8 cellular contexts compared by ENCODE assay signal in genomic region chr21:36059823-36060158, GRCh38. TPM values are rescaled to one million over a fixed set of nuclear protein-coding genes. Genes with fewer than 3 reads are reported as not detected.
DNase-seq lines count a peak whose midpoint lies in the region; ATAC-seq and TF ChIP-seq lines count a peak whose summit lies in the region.

No MANE protein-coding gene starts in this region.

- no peaks in the 10 kb centered on the region for H3K27me3 Mint-ChIP-seq in activated CD8-positive, alpha-beta T cell treated with anti-CD3 and anti-CD28 coated beads, Interleukin-2, amount 10 ng/mL, durations not matched to agents 7 days and 5 days (ENCODE audit: low read depth)

- H3K4me3 ChIP-seq in GM12865 (ENCODE audit: low read depth, low read length), result peak overlapping the region; percentile 93
- peak overlapping the region; percentile 99 for H3K4me3 ChIP-seq in HL-60 (replicated peaks; ENCODE audit: insufficient read depth, low read length)
- H3K4me3 ChIP-seq in left ventricle myocardium inferior, result peak overlapping the region; percentile 87
- peak overlapping the region; percentile 58 to 80 (median 71) for H3K4me3 ChIP-seq in sigmoid colon

- H3K9me3 Mint-ChIP-seq in activated CD8-positive, alpha-beta T cell treated with anti-CD3 and anti-CD28 coated beads, Interleukin-2, amount 10 ng/mL, durations not matched to agents 7 days and 5 days (ENCODE audit: insufficient read depth), result no peaks in the 10 kb centered on the region

- CTCF ChIA-PET in activated CD8-positive, alpha-beta T cell treated with anti-CD3 and anti-CD28 coated beads, Interleukin-2, amount 10 ng/mL, durations not matched to agents 7 days and 5 days (lab: Charles Lee), result interaction anchor here (1.0 to 5.2 kb wide), 5 partner anchors 9 to 53 kb away, joined by 3 to 38 read pairs (median 3); partner anchors contain the start of gene CBR1

- peak overlapping the region; percentile 97 for H3K27ac Mint-ChIP-seq in activated CD8-positive, alpha-beta T cell treated with anti-CD3 and anti-CD28 coated beads, Interleukin-2, amount 10 ng/mL, durations not matched to agents 7 days and 5 days

- TF ChIP-seq EP300 in sigmoid colon (IDR thresholded peaks at IDR 0.05), result no peak

- WGBS in sigmoid colon, 2 donors, result 0 to 1% methylated on average over 34 of the region's 34 CpGs

- ATAC-seq in GM21528 (IDR thresholded peaks at IDR 0.05; ENCODE audit: low FRiP score, unreplicated experiment), result peak; percentile 46
- ATAC-seq in activated CD8-positive, alpha-beta T cell treated with anti-CD3 and anti-CD28 coated beads, Interleukin-2, amount 10 ng/mL, durations not matched to agents 7 days and 5 days, result peak; percentile 59

- TF ChIP-seq POLR2A in sigmoid colon (IDR thresholded peaks at IDR 0.05), result no peak

- intact Hi-C loops in left ventricle myocardium inferior (cut with micrococcal nuclease), result no loop called here
- intact Hi-C loops in sigmoid colon (cut with DNase I), result loop anchor here (2.0 kb wide), 1 partner anchor 53 kb away; no protein-coding TSS in a partner anchor

- POLR2A ChIA-PET in activated CD8-positive, alpha-beta T cell treated with anti-CD3 and anti-CD28 coated beads, Interleukin-2, amount 10 ng/mL, durations not matched to agents 7 days and 5 days (lab: Charles Lee), result interaction anchor here (0.5 to 2.4 kb wide), 15 partner anchors 9 to 1064 kb away, joined by 3 to 32 read pairs (median 4); partner anchors contain the start of genes CBR1, CBR3 and MORC3

- H3K9me3 ChIP-seq in left ventricle myocardium inferior (replicated peaks) (no peaks in the 10 kb centered on the region), sigmoid colon (no peaks in the 10 kb centered on the region)

- H3K36me3 ChIP-seq in left ventricle myocardium inferior, result peaks cover 37% of the 10 kb centered on the region
- H3K36me3 ChIP-seq in sigmoid colon, result peaks cover 15 to 39% (median 23%) of the 10 kb centered on the region in 4 donors

- H3K27ac ChIP-seq in HL-60 (replicated peaks) (peak overlapping the region; percentile 85), left ventricle myocardium inferior (replicated peaks) (peak overlapping the region; percentile 96), sigmoid colon (peak overlapping the region; percentile 87 to 94 (median 90))

- H3K27me3 ChIP-seq in HL-60 (ENCODE audit: insufficient read depth, poor library complexity, severe bottlenecking), result no peaks in the 10 kb centered on the region
- no peaks in the 10 kb centered on the region for H3K27me3 ChIP-seq in left ventricle myocardium inferior (ENCODE audit: low read depth)
- H3K27me3 ChIP-seq in sigmoid colon, result no peaks in the 10 kb centered on the region

- H3K4me3 Mint-ChIP-seq in activated CD8-positive, alpha-beta T cell treated with anti-CD3 and anti-CD28 coated beads, Interleukin-2, amount 10 ng/mL, durations not matched to agents 7 days and 5 days, result peak overlapping the region; percentile 91

- no peak for TF ChIP-seq CTCF in GM12865 (IDR thresholded peaks at IDR 0.05; ENCODE audit: insufficient read depth, low read depth, low read length, missing control alignments)
- no peak for TF ChIP-seq CTCF in HL-60 (IDR thresholded peaks at IDR 0.05; ENCODE audit: insufficient read depth, low read length)
- TF ChIP-seq CTCF in left ventricle myocardium inferior (IDR thresholded peaks at IDR 0.05; ENCODE audit: borderline replicate concordance), result no peak
- TF ChIP-seq CTCF in sigmoid colon (IDR thresholded peaks at IDR 0.05), result no peak

- peaks cover 53% of the 10 kb centered on the region for H3K4me1 ChIP-seq in left ventricle myocardium inferior
- H3K4me1 ChIP-seq in sigmoid colon, result peaks cover 0 to 21% (median 19%) of the 10 kb centered on the region in 4 donors

- H3K4me1 Mint-ChIP-seq in activated CD8-positive, alpha-beta T cell treated with anti-CD3 and anti-CD28 coated beads, Interleukin-2, amount 10 ng/mL, durations not matched to agents 7 days and 5 days (ENCODE audit: low read depth), result peaks cover 31% of the 10 kb centered on the region

- DNase-seq in GM12865 (ENCODE audit: low read depth) (no peak), HL-60 (ENCODE audit: low read depth in 1 of 2, low spot score in 1 of 2) (peak in 1 of 2 experiments; percentile 51), left ventricle myocardium inferior (peak; percentile 36), sigmoid colon (peak; percentile 75), HCEC 1CT (no peak), NAMALWA (ENCODE audit: low spot score) (no peak)
- DNase-seq in activated CD8-positive, alpha-beta T cell treated with anti-CD3 and anti-CD28 coated beads, Interleukin-2, amount 10 ng/mL, durations not matched to agents 7 days and 5 days, result no peak

- H3K36me3 Mint-ChIP-seq in activated CD8-positive, alpha-beta T cell treated with anti-CD3 and anti-CD28 coated beads, Interleukin-2, amount 10 ng/mL, durations not matched to agents 7 days and 5 days (ENCODE audit: low read depth), result peaks cover 34% of the 10 kb centered on the region

RNA-seq across cellular contexts. Expression of gene SETD4, which starts 0.5 kb away (rescaled TPM):
- total RNA-seq in activated CD8-positive, alpha-beta T cell treated with anti-CD3 and anti-CD28 coated beads, Interleukin-2, amount 10 ng/mL, durations not matched to agents 7 days and 5 days, result 10 to 100 TPM; 19.8 to 22.3 TPM
- total RNA-seq in left ventricle myocardium inferior (10.1 TPM), sigmoid colon (10 to 100 TPM; 14.3 to 19.9 (median 14.8) TPM)
- polyA plus RNA-seq in sigmoid colon, result 10 to 100 TPM in 1 of 3 donors, 1 to 10 TPM in 2; 4.8 to 11.0 (median 6.2) TPM

RNA-seq across cellular contexts. Expression of gene CBR1, which starts 10.0 kb away (rescaled TPM):
- total RNA-seq in activated CD8-positive, alpha-beta T cell treated with anti-CD3 and anti-CD28 coated beads, Interleukin-2, amount 10 ng/mL, durations not matched to agents 7 days and 5 days, result 10 to 100 TPM; 54.1 to 62.3 TPM
- total RNA-seq in left ventricle myocardium inferior, result 28.1 TPM
- total RNA-seq in sigmoid colon, result 100 to 1,000 TPM; 102 to 264 (median 159) TPM
- 100 to 1,000 TPM; 110 to 214 (median 180) TPM for polyA plus RNA-seq in sigmoid colon

Comparison
In these comparisons a context has a peak if more than half of its experiments do, and no peak if none do; other contexts are left out.
1. DNase-seq: peak in left ventricle myocardium inferior (single experiment) and sigmoid colon (single experiment); none in GM12865 (single experiment), activated CD8-positive, alpha-beta T cell treated with anti-CD3 and anti-CD28 coated beads, Interleukin-2, amount 10 ng/mL, durations not matched to agents 7 days and 5 days (single experiment), HCEC 1CT (single experiment) and NAMALWA (single experiment).
2. Peak in every context shown above with its lines, with median percentiles within 50 percentile points of each other: H3K4me3 ChIP-seq and H3K27ac ChIP-seq.